Comparison of ENCODE assay signal across 8 cellular contexts in the genomic region with DNA sequence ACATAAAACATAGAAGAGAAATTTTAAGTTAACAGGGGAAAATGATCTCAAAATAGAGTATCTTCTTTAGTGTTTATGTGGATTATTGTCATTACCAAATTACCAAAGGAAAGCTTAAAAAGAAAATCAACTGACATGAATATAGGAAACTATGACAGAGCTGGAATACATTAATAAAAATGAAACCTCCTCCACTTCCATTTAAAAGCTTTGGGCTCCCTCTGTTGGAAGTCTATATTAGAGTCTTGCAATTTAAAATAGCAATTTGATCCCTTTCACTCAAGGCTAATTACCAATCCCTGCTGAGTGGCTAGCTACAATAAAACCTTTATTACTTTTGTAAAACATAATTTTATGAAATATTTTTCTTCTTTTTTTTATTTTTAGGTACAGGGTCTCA.
DNase-seq lines count a peak whose midpoint lies in the region; ATAC-seq and TF ChIP-seq lines count a peak whose summit lies in the region.

No MANE protein-coding gene starts in this region.

- no peak for TF ChIP-seq EP300 in tibial nerve (IDR thresholded peaks at IDR 0.05)

- peaks cover 0 to 7% (median 0%) of the 10 kb centered on the region in 3 donors for H3K36me3 ChIP-seq in tibial nerve

- peaks cover 9% of the 10 kb centered on the region for H3K36me3 Mint-ChIP-seq in type B pancreatic cell

- H3K27ac ChIP-seq in VCaP (no peak overlapping the region), tibial nerve (no peak overlapping the region)

- peak; percentile 2 to 66 for DNase-seq in NOMO-1 (lab: John Stamatoyannopoulos, UW; ENCODE audit: unreplicated experiment in 2 of 2)
- DNase-seq in NOMO-1 treated with dmso at 0.1 percent for 144 hours (lab: John Stamatoyannopoulos, UW; ENCODE audit: unreplicated experiment) = no peak
- peak; percentile 26 for DNase-seq in NCI-H1092 treated with DMSO at 0.1 percent for 48 hours (lab: John Stamatoyannopoulos, UW)
- no peak for DNase-seq in left ventricle myocardium superior
- DNase-seq in type B pancreatic cell (ENCODE audit: extremely low spot score, unreplicated experiment) = no peak
- DNase-seq in tibial nerve (ENCODE audit: low spot score in 2 of 2) = no peak

- H3K9me3 Mint-ChIP-seq in type B pancreatic cell = no peaks in the 10 kb centered on the region

- H3K27me3 Mint-ChIP-seq in type B pancreatic cell = no peaks in the 10 kb centered on the region

- peaks cover 0 to 32% (median 0%) of the 10 kb centered on the region in 4 donors for H3K4me1 ChIP-seq in tibial nerve

- no peaks in the 10 kb centered on the region for H3K27me3 ChIP-seq in tibial nerve

- no peak overlapping the region for H3K4me3 Mint-ChIP-seq in type B pancreatic cell

- H3K9me3 ChIP-seq in tibial nerve = peaks cover 0 to 13% (median 3%) of the 10 kb centered on the region in 4 donors

- intact Hi-C loops in left ventricle myocardium superior (cut with micrococcal nuclease) = no loop called here

- TF ChIP-seq POLR2A in tibial nerve (IDR thresholded peaks at IDR 0.05) = no peak

- ATAC-seq in left ventricle myocardium superior (peak; percentile 55), GM19455 (IDR thresholded peaks at IDR 0.05; ENCODE audit: unreplicated experiment) (no peak)

- peak; percentile 75 for TF ChIP-seq CTCF in VCaP (conservative IDR thresholded peaks at IDR 0.05)
- peak; percentile 71 for TF ChIP-seq CTCF in type B pancreatic cell (conservative IDR thresholded peaks at IDR 0.05)
- peak in 2 of 5 experiments; percentile 12 to 21 for TF ChIP-seq CTCF in tibial nerve (IDR thresholded peaks at IDR 0.05)

- no peak overlapping the region for H3K27ac Mint-ChIP-seq in type B pancreatic cell

- H3K4me3 ChIP-seq in tibial nerve = no peak overlapping the region

- peaks cover 9% of the 10 kb centered on the region for H3K4me1 Mint-ChIP-seq in type B pancreatic cell (ENCODE audit: unreplicated experiment)

Comparison
In these comparisons a context has a peak if more than half of its experiments do, and no peak if none do; other contexts are left out.
1. DNase-seq: peak in NOMO-1 (2 of 2) and NCI-H1092 treated with DMSO at 0.1 percent for 48 hours (single experiment); none in NOMO-1 treated with dmso at 0.1 percent for 144 hours (single experiment), left ventricle myocardium superior (single experiment), type B pancreatic cell (single experiment) and tibial nerve (0 of 2).